Comparison of ENCODE assay signal across 27 cellular contexts in the genomic region with DNA sequence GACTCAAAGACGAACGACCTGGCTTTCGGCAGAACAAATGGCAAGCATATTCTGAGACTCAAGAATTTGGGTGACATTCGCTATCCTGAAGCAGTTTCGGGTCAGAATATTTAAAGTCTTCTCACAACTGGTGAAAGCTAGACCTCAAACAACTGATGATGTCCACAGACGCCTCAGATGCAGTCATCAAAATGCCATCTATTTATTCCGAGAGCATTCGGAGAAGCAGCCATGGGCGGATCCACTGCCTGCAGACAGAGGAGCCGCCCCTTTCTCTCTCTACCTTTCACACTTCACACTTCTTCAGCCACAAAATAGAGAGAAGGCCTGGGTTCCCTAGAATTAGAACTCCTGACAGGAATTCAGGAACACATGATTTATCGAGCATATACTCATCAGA.
"Had no signal": no experiment of that assay in that cellular context is flagged by ENCODE, and none has a peak within 500 bp of the region (broad histone marks: within the 10 kb centered on the region; RNA-seq: fewer than 3 reads in every experiment).

No MANE protein-coding gene starts in this region.

- H3K36me3 ChIP-seq: brain microvascular endothelial cell, gastrocnemius medialis, heart left ventricle had no signal

- H3K4me1 ChIP-seq: gastrocnemius medialis, heart left ventricle had no signal

- H3K36me3 Mint-ChIP-seq: activated naive CD8-positive, alpha-beta T cell had no signal

- H3K27me3 Mint-ChIP-seq: activated CD8-positive, alpha-beta T cell treated with anti-CD3 and anti-CD28 coated beads for 36 hours; activated naive CD8-positive, alpha-beta T cell; activated T-helper 17 cell treated with anti-CD3 and anti-CD28 coated beads, Interleukin-2, amount 50 U/mL, for 72 hours; central memory CD8-positive, alpha-beta T cell; dendritic cell treated with granulocyte-macrophage colony-stimulating factor and Interleukin-4, amounts not matched to agents 40 ng/mL and 50 ng/mL, for 4 days had no signal

- DNase-seq: activated CD4-positive, alpha-beta T cell treated with anti-CD3 and anti-CD28 coated beads for 4 hours; activated CD4-positive, alpha-beta T cell treated with anti-CD3 and anti-CD28 coated beads, Interleukin-2, amount 50 U/mL, for 1 hour; activated CD4-positive, alpha-beta T cell treated with anti-CD3 and anti-CD28 coated beads, Interleukin-2, amount 50 U/mL, for 48 hours; activated CD4-positive, CD25-positive, alpha-beta regulatory T cell; activated CD4-positive, CD25-positive, alpha-beta regulatory T cell treated with anti-CD3 and anti-CD28 coated beads, Interleukin-2, amount 50 U/mL, for 72 hours; activated CD8-positive, alpha-beta memory T cell treated with anti-CD3 and anti-CD28 coated beads for 24 hours; activated effector memory CD4-positive, alpha-beta T cell treated with Interleukin-2 at 50 U/mL for 16 hours; activated gamma-delta T cell treated with Interleukin-2 at 50 U/mL for 16 hours; activated naive CD4-positive, alpha-beta T cell treated with anti-CD3 and anti-CD28 coated beads, Interleukin-2, amount 50 U/mL, for 16 hours; activated naive CD4-positive, alpha-beta T cell treated with Interleukin-2 at 50 U/mL for 16 hours; activated T-cell treated with anti-CD3 and anti-CD28 coated beads, Interleukin-2, amount 50 U/mL, for 4 hours; amniotic stem cell; brain microvascular endothelial cell; effector memory CD4-positive, alpha-beta T cell; endodermal cell; foreskin keratinocyte; gastrocnemius medialis; glutamatergic neuron; heart left ventricle had no signal

- H3K4me3 ChIP-seq: coronary artery, dorsolateral prefrontal cortex, gastrocnemius medialis, heart left ventricle had no signal

- H3K9me3 Mint-ChIP-seq: activated CD8-positive, alpha-beta T cell treated with anti-CD3 and anti-CD28 coated beads for 36 hours; activated T-cell treated with anti-CD3 and anti-CD28 coated beads, Interleukin-2, amount 50 U/mL, for 4 hours; activated T-helper 17 cell treated with anti-CD3 and anti-CD28 coated beads, Interleukin-2, amount 50 U/mL, for 72 hours; central memory CD8-positive, alpha-beta T cell; dendritic cell treated with granulocyte-macrophage colony-stimulating factor and Interleukin-4, amounts not matched to agents 40 ng/mL and 50 ng/mL, for 4 days; endodermal cell had no signal

- H3K27ac ChIP-seq: brain microvascular endothelial cell, coronary artery, foreskin keratinocyte, gastrocnemius medialis, heart left ventricle had no signal

- H3K9me3 ChIP-seq: gastrocnemius medialis, heart left ventricle had no signal

- H3K27ac Mint-ChIP-seq: activated CD8-positive, alpha-beta T cell treated with anti-CD3 and anti-CD28 coated beads for 36 hours; activated naive CD8-positive, alpha-beta T cell; activated T-helper 17 cell treated with anti-CD3 and anti-CD28 coated beads, Interleukin-2, amount 50 U/mL, for 72 hours; dendritic cell treated with granulocyte-macrophage colony-stimulating factor and Interleukin-4, amounts not matched to agents 40 ng/mL and 50 ng/mL, for 4 days; endodermal cell had no signal

- H3K27me3 ChIP-seq: brain microvascular endothelial cell, dorsolateral prefrontal cortex, foreskin keratinocyte, gastrocnemius medialis, heart left ventricle had no signal

- H3K4me3 Mint-ChIP-seq: activated CD8-positive, alpha-beta T cell treated with anti-CD3 and anti-CD28 coated beads for 36 hours; activated naive CD8-positive, alpha-beta T cell; activated T-cell treated with anti-CD3 and anti-CD28 coated beads, Interleukin-2, amount 50 U/mL, for 4 hours; activated T-helper 17 cell treated with anti-CD3 and anti-CD28 coated beads, Interleukin-2, amount 50 U/mL, for 72 hours; central memory CD8-positive, alpha-beta T cell; dendritic cell treated with granulocyte-macrophage colony-stimulating factor and Interleukin-4, amounts not matched to agents 40 ng/mL and 50 ng/mL, for 4 days; endodermal cell had no signal

- ATAC-seq: activated T-cell treated with anti-CD3 and anti-CD28 coated beads, Interleukin-2, amount 50 U/mL, for 4 hours; esophagus mucosa; foreskin keratinocyte; gastrocnemius medialis had no signal
